ENCODE assay signal across 14 cellular contexts in genomic region chr6:161486326-161486725, GRCh38.
DNase-seq lines count a peak whose midpoint lies in the region; ATAC-seq, FAIRE-seq and TF ChIP-seq lines count a peak whose summit lies in the region.
"Had no signal": no experiment of that assay in that cellular context is flagged by ENCODE, and none has a peak within 500 bp of the region (broad histone marks: within the 10 kb centered on the region; RNA-seq: fewer than 3 reads in every experiment).

No MANE protein-coding gene starts in this region.

- no peaks in the 10 kb centered on the region for H3K4me1 ChIP-seq in endothelial cell of umbilical vein (ENCODE audit: control insufficient read depth, extremely low read depth, insufficient read depth, low read length)
- H3K4me1 ChIP-seq: testis had no signal

- H3K9ac ChIP-seq in endothelial cell of umbilical vein (replicated peaks; ENCODE audit: extremely low read depth, insufficient read depth, low read length), result no peak overlapping the region

- no peak overlapping the region for H3K27ac ChIP-seq in endothelial cell of umbilical vein (ENCODE audit: insufficient read depth, low read depth, low read length)
- H3K27ac ChIP-seq: testis had no signal

- FAIRE-seq in endothelial cell of umbilical vein (lab: Jason Lieb, UNC), result no peak

- ATAC-seq in HG03039 (IDR thresholded peaks at IDR 0.05; ENCODE audit: unreplicated experiment), result no peak

- no peak for TF ChIP-seq CTCF in endothelial cell of umbilical vein (IDR thresholded peaks at IDR 0.05; ENCODE audit: extremely low read depth in 1 of 2, insufficient read depth in 1 of 2, low read depth in 1 of 2, low read length in 2 of 2)

- POLR2A ChIA-PET in endothelial cell of umbilical vein (lab: Charles Lee), result no interaction called here

- no peak for TF ChIP-seq POLR2A in endothelial cell of umbilical vein (IDR thresholded peaks at IDR 0.05; ENCODE audit: low read depth, low read length)

- CTCF ChIA-PET in endothelial cell of umbilical vein (lab: Charles Lee), result interaction anchor here (1.0 kb wide), 1 partner anchor 12 kb away, joined by 3 read pairs; no protein-coding TSS in a partner anchor

- H2AFZ ChIP-seq in endothelial cell of umbilical vein (ENCODE audit: low read depth, low read length), result no peak overlapping the region

- no peaks in the 10 kb centered on the region for H3K79me2 ChIP-seq in endothelial cell of umbilical vein (ENCODE audit: control insufficient read depth, insufficient read depth, low read length)

- peak; percentile 76 for DNase-seq in Daoy (ENCODE audit: low read depth)
- peak; percentile 65 for DNase-seq in OCI-M1 (lab: John Stamatoyannopoulos, UW)
- DNase-seq in endothelial cell of umbilical vein (ENCODE audit: low read depth, low spot score), result peak; percentile 34
- DNase-seq in non-pigmented ciliary epithelial cell (ENCODE audit: low read depth), result peak; percentile 23
- DNase-seq in NCI-H345 treated with DMSO at 0.1 percent for 48 hours (lab: John Stamatoyannopoulos, UW; ENCODE audit: unreplicated experiment), result no peak
- no peak for DNase-seq in NCI-H82 (lab: John Stamatoyannopoulos, UW)
- no peak for DNase-seq in NCI-H748 (lab: John Stamatoyannopoulos, UW; ENCODE audit: unreplicated experiment)
- DNase-seq: activated CD4-positive, CD25-positive, alpha-beta regulatory T cell treated with anti-CD3 and anti-CD28 coated beads, Interleukin-2, amount 50 U/mL, for 72 hours; activated naive CD4-positive, alpha-beta T cell treated with anti-CD3 and anti-CD28 coated beads, Interleukin-2, amount 10 ng/mL, durations not matched to agents 7 days and 5 days; GOT3; MV-4-11; RPMI8226; testis had no signal

- H3K9me1 ChIP-seq in endothelial cell of umbilical vein (replicated peaks; ENCODE audit: control insufficient read depth, extremely low read depth, insufficient read depth, low read length), result no peaks in the 10 kb centered on the region

- H3K36me3 ChIP-seq in endothelial cell of umbilical vein (ENCODE audit: control insufficient read depth in 2 of 2, extremely low read depth in 1 of 2, insufficient read depth in 2 of 2, low read length in 2 of 2), result no peaks in the 10 kb centered on the region

- intact Hi-C loops in endothelial cell of umbilical vein (cut with micrococcal nuclease), result no loop called here

- H3K9me3 ChIP-seq in endothelial cell of umbilical vein (replicated peaks; ENCODE audit: control insufficient read depth, insufficient read depth, low read length), result no peaks in the 10 kb centered on the region
- H3K9me3 ChIP-seq: testis had no signal

- BruUV-seq in endothelial cell of umbilical vein (replicated peaks; lab: Mats Ljungman, UMichigan), result no TSS peak

- H3K27me3 ChIP-seq in endothelial cell of umbilical vein (ENCODE audit: control insufficient read depth in 2 of 2, insufficient read depth in 2 of 2, low read length in 2 of 2), result no peaks in the 10 kb centered on the region
- H3K27me3 ChIP-seq: testis had no signal

- dilution Hi-C loops in endothelial cell of umbilical vein (cut with MboI; ENCODE audit: extremely low pct_ligation_motif_present, low sequenced_read_pairs), result no loop called here

- no peak overlapping the region for H3K4me2 ChIP-seq in endothelial cell of umbilical vein (ENCODE audit: insufficient read depth, low read length)

- no peaks in the 10 kb centered on the region for H4K20me1 ChIP-seq in endothelial cell of umbilical vein (replicated peaks; ENCODE audit: control insufficient read depth, extremely low read depth, insufficient read depth, low read length)

- H3K4me3 ChIP-seq in endothelial cell of umbilical vein (replicated peaks in 1 of 3; ENCODE audit: insufficient read depth in 1 of 3, low read depth in 1 of 3, low read length in 3 of 3), result no peak overlapping the region
- H3K4me3 ChIP-seq: testis had no signal

TF ChIP-seq in endothelial cell of umbilical vein, 7 proteins besides CTCF, POLR2A, EP300 and RAD21:
- peak; percentile 28 for TF ChIP-seq FOS (IDR thresholded peaks at IDR 0.05; ENCODE audit: borderline replicate concordance, insufficient read depth, low read length)
- TF ChIP-seq, protein P1, sequence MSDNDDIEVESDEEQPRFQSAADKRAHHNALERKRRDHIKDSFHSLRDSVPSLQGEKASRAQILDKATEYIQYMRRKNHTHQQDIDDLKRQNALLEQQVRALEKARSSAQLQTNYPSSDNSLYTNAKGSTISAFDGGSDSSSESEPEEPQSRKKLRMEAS (IDR thresholded peaks at IDR 0.05; ENCODE audit: insufficient read depth, insufficient read length), result no peak

Comparison
In these comparisons a context has a peak if more than half of its experiments do, and no peak if none do; other contexts are left out.
1. DNase-seq: peak in Daoy (single experiment), OCI-M1 (single experiment), endothelial cell of umbilical vein (single experiment) and non-pigmented ciliary epithelial cell (single experiment); none in NCI-H345 treated with DMSO at 0.1 percent for 48 hours (single experiment), NCI-H82 (single experiment) and NCI-H748 (single experiment).